In the genomic region with DNA sequence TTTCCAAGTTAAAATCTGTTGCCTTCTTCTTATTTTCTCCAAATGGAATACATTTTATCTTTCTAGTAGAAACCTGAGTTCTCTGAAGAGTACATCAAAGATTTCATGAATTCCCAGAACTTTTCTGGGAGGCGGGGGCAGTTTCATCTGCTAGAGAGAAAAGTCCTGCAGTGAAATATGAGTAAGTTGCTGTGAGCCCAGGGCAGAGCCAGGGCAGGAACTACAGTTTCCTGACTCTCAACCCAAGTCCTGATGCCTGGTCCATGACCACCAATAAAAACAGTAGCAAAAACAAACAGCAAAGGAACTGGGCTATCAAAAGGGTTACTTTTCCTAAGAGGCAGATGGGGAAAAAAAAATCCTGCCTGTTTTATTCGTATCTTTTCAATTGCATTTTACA, we compare ENCODE assay signal across 24 cellular contexts.
A peak's percentile ranks its signal among the peaks of the same experiment; 100 is the strongest.
DNase-seq lines count a peak whose midpoint lies in the region; ATAC-seq and TF ChIP-seq lines count a peak whose summit lies in the region.
"Had no signal": no experiment of that assay in that cellular context is flagged by ENCODE, and none has a peak within 500 bp of the region (broad histone marks: within the 10 kb centered on the region; RNA-seq: fewer than 3 reads in every experiment).

No MANE protein-coding gene starts in this region.

- H3K4me3 ChIP-seq in SK-N-SH (ENCODE audit: low read depth in 2 of 2, low read length in 1 of 2) (no peak overlapping the region), Peyer's patch (no peak overlapping the region)
- H3K4me3 ChIP-seq: lung had no signal

- H3K9me2 ChIP-seq in SK-N-SH: no peaks in the 10 kb centered on the region

- TF ChIP-seq CTCF in SK-N-SH (IDR thresholded peaks at IDR 0.05): no peak
- no peak for TF ChIP-seq CTCF in WTC11 (IDR thresholded peaks at IDR 0.05)
- TF ChIP-seq CTCF in Peyer's patch (IDR thresholded peaks at IDR 0.05): no peak

- H3K4me1 Mint-ChIP-seq in WTC11: peaks cover 16% of the 10 kb centered on the region
- no peaks in the 10 kb centered on the region for H3K4me1 Mint-ChIP-seq in effector memory CD8-positive, alpha-beta T cell (ENCODE audit: low read depth in 2 of 2)

- peaks cover 26% of the 10 kb centered on the region; the same call in 1 of the 2 replicates for H3K27me3 ChIP-seq in SK-N-SH (ENCODE audit: insufficient read depth)
- H3K27me3 ChIP-seq in Peyer's patch: no peaks in the 10 kb centered on the region

- H4K20me1 ChIP-seq in SK-N-SH (ENCODE audit: insufficient read depth): no peaks in the 10 kb centered on the region

- no peaks in the 10 kb centered on the region for H3F3A ChIP-seq in SK-N-SH (replicated peaks; ENCODE audit: insufficient read depth)

- WGBS in SK-N-SH (ENCODE audit: low lambda C conversion rate): 3% methylated on average over 2 of the region's 2 CpGs

- no peak overlapping the region for H2AFZ ChIP-seq in SK-N-SH (ENCODE audit: low read depth)

- no peak overlapping the region for H3K9ac ChIP-seq in SK-N-SH

- TF ChIP-seq RAD21 in SK-N-SH (IDR thresholded peaks at IDR 0.05; ENCODE audit: low read length): no peak

- DNase-seq in SK-N-SH (no peak), WTC11 (ENCODE audit: low spot score) (no peak), kidney tubule cell (ENCODE audit: low spot score) (peak; percentile 50), Peyer's patch (no peak), HT-29 (ENCODE audit: low spot score) (no peak)
- no peak for DNase-seq in effector memory CD8-positive, alpha-beta T cell
- DNase-seq in activated CD4-positive, alpha-beta T cell treated with anti-CD3 and anti-CD28 coated beads, Interleukin-2, amount 50 U/mL, for 4 hours: no peak
- DNase-seq: 8988T; activated CD8-positive, alpha-beta memory T cell treated with anti-CD3 and anti-CD28 coated beads for 24 hours; activated naive CD4-positive, alpha-beta T cell treated with anti-CD3 and anti-CD28 coated beads for 36 hours; activated T-cell treated with anti-CD3 and anti-CD28 coated beads, Interleukin-2, amount 50 U/mL, for 24 hours; Caco-2; cerebellar nuclear complex; foreskin melanocyte; GOT3; NCI-H1417 treated with DMSO at 0.1 percent for 48 hours; NCI-H2107; nucleus accumbens; stimulated activated CD4-positive, alpha-beta T cell treated with anti-CD3 and anti-CD28 coated beads, Interleukin-4, amount 100 ng/mL, for 24 hours; stimulated activated naive CD8-positive, alpha-beta T cell treated with anti-CD3 and anti-CD28 coated beads, Interleukin-15, Interleukin-2, amounts not matched to agents 100 U/mL and 50 U/mL, for 24 hours; SW 1271 had no signal

- H3K36me3 Mint-ChIP-seq in WTC11: no peaks in the 10 kb centered on the region
- no peaks in the 10 kb centered on the region for H3K36me3 Mint-ChIP-seq in effector memory CD8-positive, alpha-beta T cell (ENCODE audit: insufficient read depth)

- no peaks in the 10 kb centered on the region for H3K9me3 Mint-ChIP-seq in WTC11
- H3K9me3 Mint-ChIP-seq in effector memory CD8-positive, alpha-beta T cell: peaks cover 5 to 23% of the 10 kb centered on the region in 2 donors
- H3K9me3 Mint-ChIP-seq: activated naive CD4-positive, alpha-beta T cell treated with anti-CD3 and anti-CD28 coated beads for 36 hours; activated T-cell treated with anti-CD3 and anti-CD28 coated beads, Interleukin-2, amount 50 U/mL, for 24 hours had no signal

- no peak for TF ChIP-seq POLR2A in Peyer's patch (IDR thresholded peaks at IDR 0.05)

- H3K4me1 ChIP-seq in SK-N-SH (ENCODE audit: control insufficient read depth in 1 of 2, insufficient read depth in 2 of 2, low read depth in 1 of 2, low read length in 1 of 2): no peaks in the 10 kb centered on the region; a peak in 1 of 4 replicates
- no peaks in the 10 kb centered on the region for H3K4me1 ChIP-seq in Peyer's patch

- H3K4me2 ChIP-seq in SK-N-SH: no peak overlapping the region

- H3K27me3 Mint-ChIP-seq in WTC11 (ENCODE audit: low read depth): no peaks in the 10 kb centered on the region
- H3K27me3 Mint-ChIP-seq in effector memory CD8-positive, alpha-beta T cell: no peaks in the 10 kb centered on the region
- H3K27me3 Mint-ChIP-seq: activated T-cell treated with anti-CD3 and anti-CD28 coated beads, Interleukin-2, amount 50 U/mL, for 24 hours had no signal

- no peak overlapping the region for H3K27ac Mint-ChIP-seq in WTC11
- H3K27ac Mint-ChIP-seq in effector memory CD8-positive, alpha-beta T cell: no peak overlapping the region
- H3K27ac Mint-ChIP-seq: activated naive CD4-positive, alpha-beta T cell treated with anti-CD3 and anti-CD28 coated beads for 36 hours; activated T-cell treated with anti-CD3 and anti-CD28 coated beads, Interleukin-2, amount 50 U/mL, for 24 hours had no signal

- POLR2A ChIA-PET in SK-N-SH (lab: Yijun Ruan, JAX) (no interaction called here), WTC11 (lab: Charles Lee) (no interaction called here)

- 0 out of 4 replicates have a peak overlapping the region, but pooled peaks of 1 of the 2 experiments have one; percentile 22 for H3K27ac ChIP-seq in SK-N-SH (ENCODE audit: low read depth in 2 of 2, low read length in 1 of 2)
- peak overlapping the region in 1 of 4 donors; percentile 32 for H3K27ac ChIP-seq in Peyer's patch

- H3K36me3 ChIP-seq in SK-N-SH (replicated peaks in 1 of 2; ENCODE audit: control insufficient read depth in 1 of 2, insufficient read depth in 2 of 2, low read length in 1 of 2) (no peaks in the 10 kb centered on the region), Peyer's patch (no peaks in the 10 kb centered on the region)

- TF ChIP-seq EP300 in SK-N-SH (IDR thresholded peaks at IDR 0.05; ENCODE audit: borderline replicate concordance in 1 of 2, low read depth in 1 of 2, low read length in 1 of 2): no peak

- H3K4me3 Mint-ChIP-seq in WTC11: no peak overlapping the region
- no peak overlapping the region for H3K4me3 Mint-ChIP-seq in effector memory CD8-positive, alpha-beta T cell
- H3K4me3 Mint-ChIP-seq: activated naive CD4-positive, alpha-beta T cell treated with anti-CD3 and anti-CD28 coated beads for 36 hours; activated T-cell treated with anti-CD3 and anti-CD28 coated beads, Interleukin-2, amount 50 U/mL, for 24 hours had no signal

- H3K79me2 ChIP-seq in SK-N-SH (ENCODE audit: insufficient read depth): no peaks in the 10 kb centered on the region

- ATAC-seq in SK-N-SH treated with all-trans-retinoic acid at 6 μM for 48 hours (peak; percentile 69), WTC11 (peak; percentile 30; the same call in 1 of the 2 replicates)
- no peak for ATAC-seq in effector memory CD8-positive, alpha-beta T cell (replicated peaks)
- ATAC-seq: Right ventricle myocardium inferior; stimulated activated naive CD8-positive, alpha-beta T cell treated with anti-CD3 and anti-CD28 coated beads, Interleukin-15, Interleukin-2, amounts not matched to agents 100 U/mL and 50 U/mL, for 24 hours had no signal

- CTCF ChIA-PET in SK-N-SH (lab: Yijun Ruan, JAX) (no interaction called here), WTC11 (lab: Charles Lee) (no interaction called here)

- no peaks in the 10 kb centered on the region for H3K9me3 ChIP-seq in SK-N-SH
- no peaks in the 10 kb centered on the region for H3K9me3 ChIP-seq in Peyer's patch
- H3K9me3 ChIP-seq: Caco-2 had no signal

TF ChIP-seq in SK-N-SH treated with all-trans-retinoic acid at 6 μM for 48 hours, 23 proteins besides CTCF, POLR2A, EP300 and RAD21:
- TF ChIP-seq ZNF8 (CRISPR knock-in tag; IDR thresholded peaks at IDR 0.05) (no peak), ISL1 (CRISPR knock-in tag; IDR thresholded peaks at IDR 0.05) (no peak), ESRRG (CRISPR knock-in tag; IDR thresholded peaks at IDR 0.05) (no peak)

TF ChIP-seq in SK-N-SH, 30 proteins besides CTCF, POLR2A, EP300 and RAD21 (continues in another document):
- TF ChIP-seq, protein P1, sequence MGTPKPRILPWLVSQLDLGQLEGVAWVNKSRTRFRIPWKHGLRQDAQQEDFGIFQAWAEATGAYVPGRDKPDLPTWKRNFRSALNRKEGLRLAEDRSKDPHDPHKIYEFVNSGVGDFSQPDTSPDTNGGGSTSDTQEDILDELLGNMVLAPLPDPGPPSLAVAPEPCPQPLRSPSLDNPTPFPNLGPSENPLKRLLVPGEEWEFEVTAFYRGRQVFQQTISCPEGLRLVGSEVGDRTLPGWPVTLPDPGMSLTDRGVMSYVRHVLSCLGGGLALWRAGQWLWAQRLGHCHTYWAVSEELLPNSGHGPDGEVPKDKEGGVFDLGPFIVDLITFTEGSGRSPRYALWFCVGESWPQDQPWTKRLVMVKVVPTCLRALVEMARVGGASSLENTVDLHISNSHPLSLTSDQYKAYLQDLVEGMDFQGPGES (IDR thresholded peaks at IDR 0.05; ENCODE audit: low read depth, low read length): no peak

TF ChIP-seq in WTC11, 78 proteins besides CTCF, POLR2A, EP300 and RAD21:
- TF ChIP-seq, protein P2, sequence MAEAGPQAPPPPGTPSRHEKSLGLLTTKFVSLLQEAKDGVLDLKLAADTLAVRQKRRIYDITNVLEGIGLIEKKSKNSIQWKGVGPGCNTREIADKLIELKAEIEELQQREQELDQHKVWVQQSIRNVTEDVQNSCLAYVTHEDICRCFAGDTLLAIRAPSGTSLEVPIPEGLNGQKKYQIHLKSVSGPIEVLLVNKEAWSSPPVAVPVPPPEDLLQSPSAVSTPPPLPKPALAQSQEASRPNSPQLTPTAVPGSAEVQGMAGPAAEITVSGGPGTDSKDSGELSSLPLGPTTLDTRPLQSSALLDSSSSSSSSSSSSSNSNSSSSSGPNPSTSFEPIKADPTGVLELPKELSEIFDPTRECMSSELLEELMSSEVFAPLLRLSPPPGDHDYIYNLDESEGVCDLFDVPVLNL (CRISPR knock-in tag; IDR thresholded peaks at IDR 0.05; ENCODE audit: borderline replicate concordance, low read depth): no peak
- TF ChIP-seq TP53 (CRISPR knock-in tag; IDR thresholded peaks at IDR 0.05): no peak
